Comparison of ENCODE assay signal across 26 cellular contexts in genomic region chr6:121465101-121465500, GRCh38. TPM values are rescaled to one million over a fixed set of nuclear protein-coding genes. Genes with fewer than 3 reads are reported as not detected.
"Had no signal": no experiment of that assay in that cellular context is flagged by ENCODE, and none has a peak within 500 bp of the region (broad histone marks: within the 10 kb centered on the region; RNA-seq: fewer than 3 reads in every experiment).

No MANE protein-coding gene starts in this region.

- H3K27me3 ChIP-seq: adrenal gland, esophagus muscularis mucosa, right atrium auricular region, suprapubic skin, transverse colon, vagina had no signal

- H3K4me3 Mint-ChIP-seq: activated CD4-positive, alpha-beta T cell treated with anti-CD3 and anti-CD28 coated beads, Interleukin-2, amount 10 ng/mL, durations not matched to agents 7 days and 5 days; nephron progenitor cell; stimulated activated naive CD8-positive, alpha-beta T cell treated with anti-CD3 and anti-CD28 coated beads, Interleukin-15, amount 100 ng/mL, for 72 hours had no signal

- H3K27me3 Mint-ChIP-seq: activated CD4-positive, alpha-beta T cell treated with anti-CD3 and anti-CD28 coated beads, Interleukin-2, amount 10 ng/mL, durations not matched to agents 7 days and 5 days; progenitor cell of endocrine pancreas; stimulated activated naive CD8-positive, alpha-beta T cell treated with anti-CD3 and anti-CD28 coated beads, Interleukin-15, amount 100 ng/mL, for 72 hours had no signal

- H3K4me1 ChIP-seq: right atrium auricular region, suprapubic skin, transverse colon, vagina had no signal

- H3K36me3 ChIP-seq: adrenal gland, esophagus muscularis mucosa, left ventricle myocardium inferior, right atrium auricular region, suprapubic skin, transverse colon, vagina had no signal

- DNase-seq: activated CD4-positive, alpha-beta T cell treated with anti-CD3 and anti-CD28 coated beads, Interleukin-2, amount 10 ng/mL, durations not matched to agents 7 days and 5 days; activated CD8-positive, alpha-beta memory T cell treated with anti-CD3 and anti-CD28 coated beads, Interleukin-2, amount 50 U/mL, for 4 hours; activated gamma-delta T cell; activated T-cell treated with anti-CD3 and anti-CD28 coated beads, Interleukin-2, amount 50 U/mL, for 48 hours; adrenal gland; effector CD4-positive, alpha-beta T cell; foreskin melanocyte; hypothalamus; left ventricle myocardium inferior; mammary epithelial cell; nephron progenitor cell; occipital lobe; stimulated activated CD4-positive, alpha-beta T cell treated with anti-CD3 and anti-CD28 coated beads, Interleukin-15, amount 100 ng/mL, for 24 hours; stimulated activated CD4-positive, alpha-beta T cell treated with anti-CD3 and anti-CD28 coated beads, Interleukin-4, amount 100 ng/mL, for 1 hour; stimulated activated naive CD8-positive, alpha-beta T cell treated with anti-CD3 and anti-CD28 coated beads, Interleukin-15, amount 100 ng/mL, for 72 hours; T1000; transverse colon had no signal

- FAIRE-seq: keratinocyte had no signal

- H3K36me3 Mint-ChIP-seq: activated naive CD4-positive, alpha-beta T cell treated with anti-CD3 and anti-CD28 coated beads, Interleukin-2, amount 50 U/mL, for 72 hours had no signal

- ATAC-seq: activated naive CD4-positive, alpha-beta T cell treated with anti-CD3 and anti-CD28 coated beads, Interleukin-2, amount 50 U/mL, for 72 hours; stimulated activated naive CD8-positive, alpha-beta T cell treated with anti-CD3 and anti-CD28 coated beads, Interleukin-15, amount 100 ng/mL, for 72 hours had no signal

- H3K9me3 Mint-ChIP-seq: activated CD4-positive, alpha-beta T cell treated with anti-CD3 and anti-CD28 coated beads, Interleukin-2, amount 10 ng/mL, durations not matched to agents 7 days and 5 days; nephron progenitor cell; stimulated activated naive CD8-positive, alpha-beta T cell treated with anti-CD3 and anti-CD28 coated beads, Interleukin-15, amount 100 ng/mL, for 72 hours had no signal

- H3K9me3 ChIP-seq: adrenal gland, esophagus muscularis mucosa, left ventricle myocardium inferior, right atrium auricular region, suprapubic skin, transverse colon, vagina had no signal

- H3K27ac Mint-ChIP-seq: activated CD4-positive, alpha-beta T cell treated with anti-CD3 and anti-CD28 coated beads, Interleukin-2, amount 10 ng/mL, durations not matched to agents 7 days and 5 days; activated naive CD4-positive, alpha-beta T cell treated with anti-CD3 and anti-CD28 coated beads, Interleukin-2, amount 50 U/mL, for 72 hours; nephron progenitor cell; progenitor cell of endocrine pancreas; stimulated activated naive CD8-positive, alpha-beta T cell treated with anti-CD3 and anti-CD28 coated beads, Interleukin-15, amount 100 ng/mL, for 72 hours had no signal

- H3K27ac ChIP-seq: adrenal gland, esophagus muscularis mucosa, left ventricle myocardium inferior, right atrium auricular region, skin epidermis, suprapubic skin, transverse colon, vagina had no signal

- H3K4me3 ChIP-seq: adrenal gland, esophagus muscularis mucosa, left ventricle myocardium inferior, right atrium auricular region, skin epidermis, suprapubic skin, transverse colon, vagina had no signal

- H3K4me1 Mint-ChIP-seq: activated CD4-positive, alpha-beta T cell treated with anti-CD3 and anti-CD28 coated beads, Interleukin-2, amount 10 ng/mL, durations not matched to agents 7 days and 5 days; nephron progenitor cell; stimulated activated naive CD8-positive, alpha-beta T cell treated with anti-CD3 and anti-CD28 coated beads, Interleukin-15, amount 100 ng/mL, for 72 hours had no signal

RNA-seq across cellular contexts. Expression of gene GJA1, which starts 29.7 kb away (rescaled TPM):
- total RNA-seq: activated CD4-positive, alpha-beta T cell treated with anti-CD3 and anti-CD28 coated beads, Interleukin-2, amount 10 ng/mL, durations not matched to agents 7 days and 5 days; T-helper 1 cell treated with Interleukin-12 subunit alpha and Interleukin-12 subunit beta and Interleukin-4 antibody, amounts not matched to agents 30 ng/mL and 1 ng/mL, for 36 hours had no signal
